8 cellular contexts compared by ENCODE assay signal in genomic region chr13:101144808-101145419, GRCh38.
DNase-seq lines count a peak whose midpoint lies in the region; ATAC-seq, FAIRE-seq and TF ChIP-seq lines count a peak whose summit lies in the region.

No MANE protein-coding gene starts in this region.

- ATAC-seq in CD8-positive, alpha-beta T cell, result peak; percentile 58
- peak; percentile 82 for ATAC-seq in HG03066 (IDR thresholded peaks at IDR 0.05; ENCODE audit: low read depth, unreplicated experiment)
- ATAC-seq in GM12878, result peak; percentile 80
- peak; percentile 45 for ATAC-seq in left colon
- no peak for ATAC-seq in GM21360 (IDR thresholded peaks at IDR 0.05; ENCODE audit: unreplicated experiment)

- H4K20me1 ChIP-seq in GM12878 (ENCODE audit: control insufficient read depth, insufficient read depth), result no peaks in the 10 kb centered on the region

- H3K27ac Mint-ChIP-seq in CD8-positive, alpha-beta T cell, result no peak overlapping the region

- no peak overlapping the region for H3K4me2 ChIP-seq in GM12878 (ENCODE audit: control insufficient read depth, insufficient read depth)

- POLR2A ChIA-PET in CD8-positive, alpha-beta T cell (lab: Charles Lee), result interaction anchor here (0.6 kb wide), 1 partner anchor 1241 kb away, joined by 3 read pairs; no protein-coding TSS in a partner anchor
- POLR2A ChIA-PET in GM12878 (lab: Charles Lee), result no interaction called here

- H2AFZ ChIP-seq in GM12878 (ENCODE audit: control insufficient read depth, low read depth, low read length), result no peak overlapping the region

- H3K36me3 Mint-ChIP-seq in CD8-positive, alpha-beta T cell, result no peaks in the 10 kb centered on the region

- CTCF ChIA-PET in CD8-positive, alpha-beta T cell (lab: Charles Lee), result interaction anchor here (0.6 to 3.3 kb wide), 19 partner anchors 11 to 1489 kb away, joined by 3 to 30 read pairs (median 4); no protein-coding TSS in a partner anchor
- CTCF ChIA-PET in GM12878 (lab: Yijun Ruan, JAX), result interaction anchor here (0.6 to 5.5 kb wide), 39 partner anchors 9 to 1413 kb away, joined by 3 to 40 read pairs (median 5); no protein-coding TSS in a partner anchor

- 30% methylated on average over 7 of the region's 7 CpGs for WGBS in GM12878 (ENCODE audit: insufficient coverage, insufficient replicate concordance, low lambda C conversion rate, missing lambda C conversion rate)

- TF ChIP-seq POLR2A in GM12878 (IDR thresholded peaks at IDR 0.05; ENCODE audit: low read depth, low read length), result no peak
- TF ChIP-seq POLR2A in vagina (IDR thresholded peaks at IDR 0.05), result no peak

- peak; percentile 71 for TF ChIP-seq CTCF in CD8-positive, alpha-beta T cell (IDR thresholded peaks at IDR 0.05)
- peak; percentile 50 to 74 (median 51); a peak in 5 of 6 replicates for TF ChIP-seq CTCF in GM12878 (IDR thresholded peaks at IDR 0.05 in 2 of 3, conservative IDR thresholded peaks at IDR 0.05 in 1 of 3; ENCODE audit: control insufficient read depth in 2 of 3, extremely low read depth in 1 of 3, insufficient read depth in 1 of 3, low read depth in 3 of 3, low read length in 3 of 3)
- peak; percentile 37 to 51 (median 40) for TF ChIP-seq CTCF in vagina (IDR thresholded peaks at IDR 0.05)

- BruUV-seq in GM12878 (replicated peaks; lab: Mats Ljungman, UMichigan), result no TSS peak

- FAIRE-seq in GM18507 (lab: Jason Lieb, UNC), result peak; percentile 35
- peak; percentile 80 for FAIRE-seq in GM12878 (lab: Jason Lieb, UNC)

- no peak overlapping the region for H3K4me3 ChIP-seq in CD8-positive, alpha-beta T cell (ENCODE audit: low read depth, low read length)
- no peak overlapping the region for H3K4me3 ChIP-seq in GM12878
- no peak overlapping the region for H3K4me3 ChIP-seq in vagina

- no peaks in the 10 kb centered on the region for H3K4me1 Mint-ChIP-seq in CD8-positive, alpha-beta T cell (ENCODE audit: low read depth)

- TF ChIP-seq RAD21 in GM12878 (IDR thresholded peaks at IDR 0.05; ENCODE audit: insufficient read depth, low read depth, low read length), result peak; percentile 73

- H3K27ac ChIP-seq in CD8-positive, alpha-beta T cell (ENCODE audit: low read depth, low read length), result no peak overlapping the region
- H3K27ac ChIP-seq in GM12878 (ENCODE audit: control insufficient read depth, insufficient read depth) (no peak overlapping the region), vagina (no peak overlapping the region)

- peak in 2 of 7 experiments; percentile 12 to 20 for DNase-seq in CD8-positive, alpha-beta T cell
- DNase-seq in GM18507 (ENCODE audit: extremely low spot score, insufficient read length, low read depth) (no peak), NCI-H446 (lab: John Stamatoyannopoulos, UW) (peak; percentile 20 to 65), GM12878 (ENCODE audit: low read depth, low spot score) (peak; percentile 5), left colon (no peak), vagina (ENCODE audit: extremely low spot score in 2 of 2) (no peak)

- H3K9me3 Mint-ChIP-seq in CD8-positive, alpha-beta T cell, result no peaks in the 10 kb centered on the region

- peaks cover 40% of the 10 kb centered on the region for H3K27me3 Mint-ChIP-seq in CD8-positive, alpha-beta T cell (ENCODE audit: low read depth)

- no peaks in the 10 kb centered on the region for H3K79me2 ChIP-seq in GM12878 (ENCODE audit: control insufficient read depth, insufficient read depth, low read length)

- intact Hi-C loops in CD8-positive, alpha-beta T cell (cut with DNase I, micrococcal nuclease), result loop anchor here (1.0 to 10.0 kb wide), 8 partner anchors 152 to 1702 kb away; partner anchors contain the start of gene ERCC5 (in 1 of the 2)
- intact Hi-C loops in GM12878 (cut with micrococcal nuclease; ENCODE audit: unreplicated experiment) (loop anchor here (1.0 to 10.0 kb wide), 7 partner anchors 330 to 1410 kb away; no protein-coding TSS in a partner anchor), left colon (cut with DNase I, micrococcal nuclease) (no loop called here), vagina (cut with DNase I) (no loop called here)

- SMC1A ChIA-PET in GM12878 (lab: Charles Lee; ENCODE audit: uncharacterized antibody, unreplicated experiment), result interaction anchor here (0.6 to 3.7 kb wide), 20 partner anchors 10 to 1413 kb away, joined by 3 to 31 read pairs (median 4); no protein-coding TSS in a partner anchor

- H3K27me3 ChIP-seq in CD8-positive, alpha-beta T cell (ENCODE audit: insufficient read depth, low read length), result peaks cover 3% of the 10 kb centered on the region
- H3K27me3 ChIP-seq in GM12878 (replicated peaks in 1 of 2; ENCODE audit: control insufficient read depth in 2 of 2, insufficient read depth in 2 of 2, low read length in 1 of 2) (no peaks in the 10 kb centered on the region; a peak in 1 of 4 replicates), vagina (no peaks in the 10 kb centered on the region)

- H3K9me3 ChIP-seq in CD8-positive, alpha-beta T cell (ENCODE audit: low read length), result no peaks in the 10 kb centered on the region
- H3K9me3 ChIP-seq in GM12878 (replicated peaks; ENCODE audit: control insufficient read depth, insufficient read depth, low read length) (no peaks in the 10 kb centered on the region), vagina (no peaks in the 10 kb centered on the region)

- in situ Hi-C loops in GM12878 (cut with MboI), result loop anchor here (10.0 to 25.0 kb wide), 2 partner anchors 610 to 1317 kb away; no protein-coding TSS in a partner anchor

- RAD21 ChIA-PET in GM12878 (lab: Charles Lee; ENCODE audit: unreplicated experiment), result interaction anchor here (0.8 to 3.3 kb wide), 18 partner anchors 13 to 1411 kb away, joined by 3 to 32 read pairs (median 3); no protein-coding TSS in a partner anchor

- H3K9ac ChIP-seq in GM12878 (ENCODE audit: control insufficient read depth, insufficient read depth, low read length), result no peak overlapping the region

- no peaks in the 10 kb centered on the region for H3K36me3 ChIP-seq in CD8-positive, alpha-beta T cell (ENCODE audit: insufficient read depth, low read length)
- H3K36me3 ChIP-seq in GM12878 (ENCODE audit: control insufficient read depth in 2 of 2, insufficient read depth in 2 of 2, low read length in 1 of 2) (no peaks in the 10 kb centered on the region), vagina (no peaks in the 10 kb centered on the region)

- no peaks in the 10 kb centered on the region for H3K4me1 ChIP-seq in CD8-positive, alpha-beta T cell (ENCODE audit: insufficient read depth, low read length)
- H3K4me1 ChIP-seq in GM12878 (ENCODE audit: control insufficient read depth, insufficient read depth, low read length) (no peaks in the 10 kb centered on the region), vagina (no peaks in the 10 kb centered on the region)

- no peak overlapping the region for H3K4me3 Mint-ChIP-seq in CD8-positive, alpha-beta T cell

- no peak for TF ChIP-seq EP300 in GM12878 (IDR thresholded peaks at IDR 0.05; ENCODE audit: borderline replicate concordance in 1 of 2, control insufficient read depth in 1 of 2, low read depth in 2 of 2, low read length in 2 of 2)

TF ChIP-seq in GM12878, 131 proteins besides CTCF, POLR2A, EP300 and RAD21 (continues in another document):
- no peak for TF ChIP-seq SREBF1 (IDR thresholded peaks at IDR 0.05; ENCODE audit: low read length)
- TF ChIP-seq NFYA (IDR thresholded peaks at IDR 0.05; ENCODE audit: borderline replicate concordance, low read depth, low read length), result no peak
- TF ChIP-seq RELB (IDR thresholded peaks at IDR 0.05; ENCODE audit: low read depth), result no peak
- TF ChIP-seq HDGF (IDR thresholded peaks at IDR 0.05), result no peak
- no peak for TF ChIP-seq TBL1XR1 (IDR thresholded peaks at IDR 0.05; ENCODE audit: low read depth, low read length)
- no peak for TF ChIP-seq IKZF1 (conservative IDR thresholded peaks at IDR 0.05)
- TF ChIP-seq SMC3 (IDR thresholded peaks at IDR 0.05; ENCODE audit: borderline replicate concordance, low read length), result peak; percentile 72; the same call in 1 of the 2 replicates
- TF ChIP-seq E2F4 (IDR thresholded peaks at IDR 0.05; ENCODE audit: low read depth, low read length), result no peak
- TF ChIP-seq SPI1 (IDR thresholded peaks at IDR 0.05; ENCODE audit: borderline replicate concordance, insufficient read depth, low read depth, low read length), result no peak
- 0 out of 2 replicates have a peak, but pooled peaks have one; percentile 20 for TF ChIP-seq YY1 (IDR thresholded peaks at IDR 0.05; ENCODE audit: low read depth, low read length)
- TF ChIP-seq IRF5 (IDR thresholded peaks at IDR 0.05; ENCODE audit: borderline replicate concordance), result no peak

Comparison
In these comparisons a context has a peak if more than half of its experiments do, and no peak if none do; other contexts are left out.
1. DNase-seq: peak in NCI-H446 (2 of 2) and GM12878 (single experiment); none in GM18507 (single experiment), left colon (0 of 2) and vagina (0 of 2).
2. intact Hi-C loops: an anchor here in CD8-positive, alpha-beta T cell (1.0 to 10.0 kb wide) and GM12878 (1.0 to 10.0 kb wide); none called in left colon and vagina.
3. Peak in every context shown above with its lines, with median percentiles within 50 percentile points of each other: CTCF ChIP-seq.